17 cellular contexts compared by ENCODE assay signal in the genomic region with DNA sequence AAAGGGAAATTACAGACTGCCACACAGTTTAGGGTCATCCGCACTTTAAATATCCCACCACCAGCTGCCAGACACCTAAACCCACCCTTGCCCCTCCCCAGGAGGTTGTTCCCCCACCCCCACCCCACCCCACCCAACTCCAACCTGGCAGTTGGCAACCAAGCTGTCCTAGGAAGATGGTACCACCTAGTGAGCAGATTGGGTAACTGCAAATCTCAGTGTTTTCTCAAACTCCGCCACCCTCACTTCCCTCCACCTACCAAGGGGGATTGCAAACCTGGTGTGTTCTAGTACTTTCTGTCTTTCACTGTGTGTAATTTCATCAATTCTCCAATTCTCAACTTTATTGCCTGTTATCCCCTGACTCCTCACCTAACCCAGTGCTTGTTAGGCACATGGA.
DNase-seq lines count a peak whose midpoint lies in the region; ATAC-seq and TF ChIP-seq lines count a peak whose summit lies in the region.
"Had no signal": no experiment of that assay in that cellular context is flagged by ENCODE, and none has a peak within 500 bp of the region (broad histone marks: within the 10 kb centered on the region; RNA-seq: fewer than 3 reads in every experiment).

No MANE protein-coding gene starts in this region.

- H3K9me2 ChIP-seq in MM.1S (replicated peaks; ENCODE audit: insufficient read depth, low read length): no peaks in the 10 kb centered on the region

- no peaks in the 10 kb centered on the region for H3K36me3 ChIP-seq in MM.1S (replicated peaks; ENCODE audit: insufficient read depth, low read length)
- no peaks in the 10 kb centered on the region for H3K36me3 ChIP-seq in brain microvascular endothelial cell (replicated peaks)
- H3K36me3 ChIP-seq in mesendoderm (ENCODE audit: control insufficient read depth, insufficient read depth, low read length): no peaks in the 10 kb centered on the region
- no peaks in the 10 kb centered on the region for H3K36me3 ChIP-seq in H7 (replicated peaks; ENCODE audit: control insufficient read depth, insufficient read depth, low read length)
- no peaks in the 10 kb centered on the region for H3K36me3 ChIP-seq in MG63

- H3K4me2 ChIP-seq in MM.1S (ENCODE audit: low read depth, low read length) (no peak overlapping the region), mesendoderm (ENCODE audit: low read length) (no peak overlapping the region)

- in situ Hi-C loops in brain microvascular endothelial cell (cut with HindIII; ENCODE audit: low pct_ligation_motif_present, low sequenced_read_pairs): no loop called here

- no peak overlapping the region for H2BK120ac ChIP-seq in mesendoderm (ENCODE audit: low read depth, low read length)

- no peak overlapping the region for H4K8ac ChIP-seq in mesendoderm (ENCODE audit: low read depth, low read length)

- no CpG with 5 or more reads among the region's 2 CpGs for WGBS in mesendoderm (ENCODE audit: extremely low coverage, insufficient coverage, low lambda C conversion rate)

- no peak overlapping the region for H3K23ac ChIP-seq in mesendoderm (ENCODE audit: low read length)

- TF ChIP-seq CTCF in GM12872 (IDR thresholded peaks at IDR 0.05; ENCODE audit: insufficient read depth, low read depth, low read length) (0 out of 3 replicates have a peak, but pooled peaks have one; percentile 11), MM.1S (IDR thresholded peaks at IDR 0.05; ENCODE audit: low read length) (peak; percentile 8; the same call in 1 of the 2 replicates), brain microvascular endothelial cell (IDR thresholded peaks at IDR 0.05; ENCODE audit: low read depth, low read length, missing control alignments) (peak; percentile 9)

- H2BK15ac ChIP-seq in mesendoderm (replicated peaks; ENCODE audit: low read depth): no peak overlapping the region

- no peak overlapping the region for H3K4ac ChIP-seq in mesendoderm (ENCODE audit: low read depth, low read length)

- H3K4me1 ChIP-seq in MM.1S (ENCODE audit: low read length): no peaks in the 10 kb centered on the region
- H3K4me1 ChIP-seq in mesendoderm (ENCODE audit: control insufficient read depth, low read depth, low read length): no peaks in the 10 kb centered on the region

- no peak overlapping the region for H3K56ac ChIP-seq in mesendoderm (ENCODE audit: low read length)

- no peak overlapping the region for H3K18ac ChIP-seq in mesendoderm (ENCODE audit: low read length)

- H2AFZ ChIP-seq in MM.1S (ENCODE audit: low read length): no peak overlapping the region

- no peaks in the 10 kb centered on the region for H4K20me1 ChIP-seq in MM.1S (ENCODE audit: insufficient read depth, low read length)

- H3F3A ChIP-seq in MM.1S (ENCODE audit: insufficient read depth, low read length): no peaks in the 10 kb centered on the region

- no peaks in the 10 kb centered on the region for H3K79me1 ChIP-seq in mesendoderm (ENCODE audit: low read length)

- H2AK5ac ChIP-seq in mesendoderm (ENCODE audit: low read length): no peak overlapping the region

- H2BK5ac ChIP-seq in mesendoderm (ENCODE audit: low read length): no peak overlapping the region

- no peaks in the 10 kb centered on the region for H3K9me3 ChIP-seq in MM.1S (replicated peaks; ENCODE audit: insufficient read depth, low read length)
- H3K9me3 ChIP-seq in MG63: peaks cover 7% of the 10 kb centered on the region

- H3K27ac ChIP-seq in MM.1S (ENCODE audit: low read length) (no peak overlapping the region), brain microvascular endothelial cell (no peak overlapping the region), mesendoderm (ENCODE audit: low read depth, low read length) (no peak overlapping the region)
- H3K27ac ChIP-seq: HL-60 had no signal

- H4K5ac ChIP-seq in mesendoderm (ENCODE audit: low read length): no peak overlapping the region

- H3K4me3 ChIP-seq in MM.1S (ENCODE audit: low read length): no peak overlapping the region
- no peak overlapping the region for H3K4me3 ChIP-seq in brain microvascular endothelial cell (ENCODE audit: low read depth, low read length)
- no peak overlapping the region for H3K4me3 ChIP-seq in mesendoderm (ENCODE audit: low read length)
- H3K4me3 ChIP-seq in H7 (ENCODE audit: insufficient read depth, low read depth, low read length): no peak overlapping the region
- H3K4me3 ChIP-seq in MG63: no peak overlapping the region

- H3K79me2 ChIP-seq in MM.1S (ENCODE audit: low read length) (no peaks in the 10 kb centered on the region), mesendoderm (ENCODE audit: control insufficient read depth, insufficient read depth, low read length) (no peaks in the 10 kb centered on the region)

- no peaks in the 10 kb centered on the region for H3K27me3 ChIP-seq in MM.1S (replicated peaks; ENCODE audit: insufficient read depth, low read length)
- H3K27me3 ChIP-seq in brain microvascular endothelial cell (replicated peaks): no peaks in the 10 kb centered on the region
- H3K27me3 ChIP-seq in mesendoderm (ENCODE audit: insufficient read depth, low read length, poor library complexity): no peaks in the 10 kb centered on the region
- H3K27me3 ChIP-seq in H7 (ENCODE audit: control insufficient read depth, insufficient read depth, low read length): no peaks in the 10 kb centered on the region
- no peaks in the 10 kb centered on the region for H3K27me3 ChIP-seq in MG63

- no peak overlapping the region for H3K9ac ChIP-seq in MM.1S (ENCODE audit: low read length)
- H3K9ac ChIP-seq in mesendoderm (ENCODE audit: low read length): no peak overlapping the region

- ATAC-seq in HG02798 (IDR thresholded peaks at IDR 0.05; ENCODE audit: poor library complexity, unreplicated experiment) (no peak), HG02970 (IDR thresholded peaks at IDR 0.05; ENCODE audit: low FRiP score, unreplicated experiment) (no peak)

- DNase-seq in MM.1S: no peak
- DNase-seq in brain microvascular endothelial cell: no peak
- DNase-seq in mesendoderm: peak; percentile 22
- DNase-seq in H7: no peak
- DNase-seq in MG63: no peak
- DNase-seq: CD4-positive, alpha-beta memory T cell; DMS79 treated with DMSO at 0.1 percent for 48 hours; GF-D8; NCI-H1417 treated with DMSO at 0.1 percent for 48 hours; NCI-H2081 treated with DMSO at 0.1 percent for 48 hours; NCI-H345; NCI-H526 treated with DMSO at 0.1 percent for 48 hours; Right ventricle myocardium superior had no signal
